In the genomic region with DNA sequence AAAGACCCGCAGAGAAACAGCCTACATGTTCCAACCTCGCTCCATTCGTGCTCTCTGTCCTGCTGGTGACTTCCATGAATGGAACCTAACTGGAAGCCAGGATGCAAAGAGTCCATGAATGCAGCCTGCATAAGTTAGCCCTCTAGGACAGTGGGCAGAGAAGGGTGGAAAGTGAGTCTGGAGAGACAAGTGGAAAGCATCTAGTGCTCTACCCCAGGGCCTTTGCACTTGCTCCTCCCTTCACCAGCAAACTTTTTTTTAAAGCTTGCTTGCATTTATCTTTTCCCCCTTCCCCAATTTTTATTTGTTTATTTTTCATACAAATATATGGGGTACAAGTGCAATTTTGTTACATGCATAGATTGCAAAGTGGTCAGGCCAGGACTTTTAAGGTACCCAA, we compare ENCODE assay signal across 33 cellular contexts. TPM values are rescaled to one million over a fixed set of nuclear protein-coding genes. Genes with fewer than 3 reads are reported as not detected.
"Had no signal": no experiment of that assay in that cellular context is flagged by ENCODE, and none has a peak within 500 bp of the region (broad histone marks: within the 10 kb centered on the region; RNA-seq: fewer than 3 reads in every experiment).

No MANE protein-coding gene starts in this region.

- FAIRE-seq: pancreas had no signal

- H3K9me3 ChIP-seq: neutrophil, pancreas, psoas muscle, right lobe of liver, suprapubic skin, testis, tibial artery, transverse colon, upper lobe of right lung, uterus had no signal

- H3K27ac ChIP-seq: neutrophil, pancreas, psoas muscle, right lobe of liver, skin epidermis, spleen, suprapubic skin, testis, tibial artery, transverse colon, upper lobe of right lung, uterus had no signal

- H3K4me2 ChIP-seq: smooth muscle cell had no signal

- H3K4me1 ChIP-seq: pancreas, psoas muscle, spleen, suprapubic skin, testis, tibial artery, transverse colon, uterus had no signal

- DNase-seq: naive thymus-derived CD8-positive, alpha-beta T cell; nephron progenitor cell; nucleus accumbens; pancreas; psoas muscle; right cardiac atrium; right lobe of liver; spleen; stimulated activated CD4-positive, alpha-beta T cell treated with anti-CD3 and anti-CD28 coated beads, Interleukin-12 subunit alpha, Interleukin-12 subunit beta, amount 100 ng/mL, for 4 hours; stimulated activated CD4-positive, alpha-beta T cell treated with anti-CD3 and anti-CD28 coated beads, Interleukin-1b, Interleukin-23, amount 100 ng/mL, for 48 hours; stimulated activated CD4-positive, alpha-beta T cell treated with anti-CD3 and anti-CD28 coated beads, Interleukin-4, amount 100 ng/mL, for 1 hour; stimulated activated CD4-positive, alpha-beta T cell treated with anti-CD3 and anti-CD28 coated beads, Interleukin-4, amount 100 ng/mL, for 4 hours; stimulated activated CD8-positive, alpha-beta memory T cell treated with anti-CD3 and anti-CD28 coated beads, Interleukin-4, amount 100 ng/mL, for 48 hours; stimulated activated naive CD4-positive, alpha-beta T cell; stimulated activated naive CD8-positive, alpha-beta T cell treated with anti-CD3 and anti-CD28 coated beads, Interleukin-15, amount 100 ng/mL, for 72 hours; stimulated activated naive CD8-positive, alpha-beta T cell treated with anti-CD3 and anti-CD28 coated beads, Interleukin-15, Interleukin-2, amounts not matched to agents 100 U/mL and 50 U/mL, for 24 hours; substantia nigra; testis; tibial artery; transverse colon; upper lobe of right lung; uterus had no signal

- H3K27me3 ChIP-seq: pancreas, right lobe of liver, testis, upper lobe of right lung, uterus had no signal

- ATAC-seq: naive thymus-derived CD8-positive, alpha-beta T cell; natural killer cell treated with Interleukin-12 subunit alpha and Interleukin-12 subunit beta and Interleukin-15 and Interleukin-18, amount 100 ng/mL, for 72 hours; pancreas; psoas muscle; right cardiac atrium; right lobe of liver; stimulated activated memory B cell treated with anti-CD40 and anti-IgM and Interleukin-4, amounts not matched to agents 10 μg/mL and 1 μg/mL and 100 μg/mL, for 72 hours; stimulated activated naive CD8-positive, alpha-beta T cell treated with anti-CD3 and anti-CD28 coated beads, Interleukin-15, amount 100 ng/mL, for 72 hours; stimulated activated naive CD8-positive, alpha-beta T cell treated with anti-CD3 and anti-CD28 coated beads, Interleukin-15, Interleukin-2, amounts not matched to agents 100 U/mL and 50 U/mL, for 24 hours; upper lobe of right lung had no signal

- H3K4me3 ChIP-seq: pancreas, psoas muscle, right lobe of liver, skin epidermis, smooth muscle cell, spleen, suprapubic skin, testis, tibial artery, transverse colon, upper lobe of right lung, uterus had no signal

- H3K36me3 ChIP-seq: neutrophil, pancreas, right lobe of liver, spleen, suprapubic skin, tibial artery, transverse colon, upper lobe of right lung, uterus had no signal

RNA-seq across cellular contexts. Expression of a gene that starts 7.9 kb away (rescaled TPM):
- total RNA-seq: renal cortical epithelial cell had no signal
- polyA plus RNA-seq: naive thymus-derived CD8-positive, alpha-beta T cell had no signal

RNA-seq across cellular contexts. Expression of a gene that starts 15.4 kb away (rescaled TPM):
- total RNA-seq: naive thymus-derived CD8-positive, alpha-beta T cell; natural killer cell treated with Interleukin-12 subunit alpha and Interleukin-12 subunit beta and Interleukin-15 and Interleukin-18, amount 100 ng/mL, for 72 hours; neural crest cell; osteocyte; progenitor cell of endocrine pancreas; psoas muscle; renal cortical epithelial cell; right cardiac atrium; smooth muscle cell; spleen; suprapubic skin; transverse colon; urinary bladder; uterus had no signal
- polyA plus RNA-seq: naive thymus-derived CD8-positive, alpha-beta T cell; pancreas; smooth muscle cell; spleen; urinary bladder had no signal
